Comparison of ENCODE assay signal across 10 cellular contexts in genomic region chr4:56981795-56982201, GRCh38. TPM values are rescaled to one million over a fixed set of nuclear protein-coding genes. Genes with fewer than 3 reads are reported as not detected.
A peak's percentile ranks its signal among the peaks of the same experiment; 100 is the strongest.
DNase-seq lines count a peak whose midpoint lies in the region; ATAC-seq and TF ChIP-seq lines count a peak whose summit lies in the region.
"Had no signal": no experiment of that assay in that cellular context is flagged by ENCODE, and none has a peak within 500 bp of the region (broad histone marks: within the 10 kb centered on the region; RNA-seq: fewer than 3 reads in every experiment).

No MANE protein-coding gene starts in this region.

- H3K4me3 Mint-ChIP-seq in HFFc6 (peak overlapping the region; percentile 33), T-cell (peak overlapping the region; percentile 65 to 100 (median 100)), endodermal cell (no peak overlapping the region), osteocyte (ENCODE audit: unreplicated experiment) (peak overlapping the region; percentile 28)
- H3K4me3 Mint-ChIP-seq: dendritic cell treated with granulocyte-macrophage colony-stimulating factor and Interleukin-4, amounts not matched to agents 40 ng/mL and 50 ng/mL, for 4 days had no signal

- H3K27me3 Mint-ChIP-seq in HFFc6 (ENCODE audit: insufficient read depth) (peaks cover 8% of the 10 kb centered on the region; the same call in 1 of the 2 replicates), T-cell (no peaks in the 10 kb centered on the region), endodermal cell (ENCODE audit: insufficient read depth) (no peaks in the 10 kb centered on the region), osteocyte (ENCODE audit: unreplicated experiment) (no peaks in the 10 kb centered on the region)
- H3K27me3 Mint-ChIP-seq: dendritic cell treated with granulocyte-macrophage colony-stimulating factor and Interleukin-4, amounts not matched to agents 40 ng/mL and 50 ng/mL, for 4 days had no signal

- ATAC-seq in T-cell (replicated peaks in 1 of 4), result no peak
- no peak for ATAC-seq in HG02981 (IDR thresholded peaks at IDR 0.05; ENCODE audit: unreplicated experiment)
- no peak for ATAC-seq in GM18517 (IDR thresholded peaks at IDR 0.05; ENCODE audit: unreplicated experiment)

- no peak overlapping the region for H3K27ac ChIP-seq in endodermal cell (ENCODE audit: low read depth, low read length)

- no peak for TF ChIP-seq CTCF in HFFc6 (IDR thresholded peaks at IDR 0.05)
- TF ChIP-seq CTCF in endodermal cell (conservative IDR thresholded peaks at IDR 0.05), result no peak
- no peak for TF ChIP-seq CTCF in osteocyte (IDR thresholded peaks at IDR 0.05)

- peaks cover 30% of the 10 kb centered on the region for H3K4me1 Mint-ChIP-seq in HFFc6 (ENCODE audit: low read depth)
- peaks cover 65 to 74% (median 72%) of the 10 kb centered on the region in 3 donors for H3K4me1 Mint-ChIP-seq in T-cell
- H3K4me1 Mint-ChIP-seq in endodermal cell, result peaks cover 2% of the 10 kb centered on the region
- peaks cover 38% of the 10 kb centered on the region for H3K4me1 Mint-ChIP-seq in osteocyte (ENCODE audit: unreplicated experiment)

- H3K9ac ChIP-seq in endodermal cell (ENCODE audit: extremely low read depth, low read length, poor library complexity, severe bottlenecking), result no peak overlapping the region

- H3K4me1 ChIP-seq in endodermal cell (ENCODE audit: control insufficient read depth, insufficient read depth, low read length), result no peaks in the 10 kb centered on the region

- H3K9me3 ChIP-seq in endodermal cell (ENCODE audit: control insufficient read depth, low read length), result no peaks in the 10 kb centered on the region

- POLR2A ChIA-PET in T-cell (lab: Charles Lee), result interaction anchor here (0.6 to 0.7 kb wide), 4 partner anchors 31 to 443 kb away, joined by 3 to 10 read pairs (median 4); partner anchors contain the start of gene REST (in 1 of the 2)

- H3K9me3 Mint-ChIP-seq in HFFc6 (no peaks in the 10 kb centered on the region), T-cell (no peaks in the 10 kb centered on the region), endodermal cell (no peaks in the 10 kb centered on the region), osteocyte (ENCODE audit: unreplicated experiment) (no peaks in the 10 kb centered on the region)
- H3K9me3 Mint-ChIP-seq: dendritic cell treated with granulocyte-macrophage colony-stimulating factor and Interleukin-4, amounts not matched to agents 40 ng/mL and 50 ng/mL, for 4 days had no signal

- 94 to 100% methylated on average over 3 to 4 of the region's 4 CpGs for WGBS in endodermal cell (ENCODE audit: insufficient coverage in 1 of 2, insufficient read length in 1 of 2), 2 experiments

- CTCF ChIA-PET in T-cell (lab: Charles Lee), result interaction anchor here in 1 of 2 donors (1.6 kb wide), 1 partner anchor 12 kb away, joined by 3 read pairs; no protein-coding TSS in a partner anchor

- peaks cover 26% of the 10 kb centered on the region for H3K36me3 Mint-ChIP-seq in HFFc6 (ENCODE audit: low read depth)
- H3K36me3 Mint-ChIP-seq in T-cell, result peaks cover 26% of the 10 kb centered on the region
- H3K36me3 Mint-ChIP-seq in endodermal cell (ENCODE audit: low read depth), result peaks cover 18% of the 10 kb centered on the region
- peaks cover 12% of the 10 kb centered on the region for H3K36me3 Mint-ChIP-seq in osteocyte (ENCODE audit: unreplicated experiment)

- H3K27ac Mint-ChIP-seq in HFFc6 (peak overlapping the region; percentile 9; the same call in 1 of the 2 replicates), T-cell (peak overlapping the region; percentile 33 to 56), endodermal cell (no peak overlapping the region), osteocyte (ENCODE audit: unreplicated experiment) (no peak overlapping the region)
- H3K27ac Mint-ChIP-seq: dendritic cell treated with granulocyte-macrophage colony-stimulating factor and Interleukin-4, amounts not matched to agents 40 ng/mL and 50 ng/mL, for 4 days had no signal

- H3K27me3 ChIP-seq in endodermal cell (ENCODE audit: control insufficient read depth, insufficient read depth, low read length, poor library complexity, severe bottlenecking), result no peaks in the 10 kb centered on the region

- DNase-seq in HFFc6, result no peak
- no peak for DNase-seq in T-cell
- no peak for DNase-seq in endodermal cell
- DNase-seq in osteocyte (ENCODE audit: extremely low spot score, unreplicated experiment), result no peak
- no peak for DNase-seq in COLO829 (ENCODE audit: low spot score)
- DNase-seq: NCI-H748 treated with DMSO at 0.1 percent for 48 hours; stimulated activated CD4-positive, alpha-beta T cell treated with anti-CD3 and anti-CD28 coated beads, Interleukin-2, amount 100 ng/mL, for 24 hours had no signal

- peak overlapping the region; percentile 89 for H3K4me3 ChIP-seq in endodermal cell (ENCODE audit: low read length)

- peaks cover 18% of the 10 kb centered on the region for H3K36me3 ChIP-seq in endodermal cell (ENCODE audit: control insufficient read depth, insufficient read depth, low read length)

RNA-seq across cellular contexts. Expression of gene POLR2B, which starts 3.1 kb away (rescaled TPM):
- 10 to 100 TPM; 83.5 to 90.9 (median 87.8) TPM for total RNA-seq in HFFc6 (2021; fragmentation: NEBNext Ultra II Directional; extraction: Animal tissue kit (Norgen Biotek cat#: 25700))
- total RNA-seq in T-cell (100 to 1,000 TPM in 3 of 5 donors, 10 to 100 TPM in 2; 79.4 to 112 (median 106) TPM), endodermal cell (100 to 1,000 TPM; 106 to 112 TPM), osteocyte (74.2 and 79.4 TPM in 2 replicates)
- polyA plus RNA-seq in endodermal cell (2013, experiment 1 of 2), result 97.0 TPM
- 88.5 TPM for polyA plus RNA-seq in endodermal cell (2013, experiment 2 of 2)

RNA-seq across cellular contexts. Expression of gene NOA1, which starts 4.4 kb away (rescaled TPM):
- total RNA-seq in HFFc6 (2021; fragmentation: NEBNext Ultra II Directional; extraction: Animal tissue kit (Norgen Biotek cat#: 25700)), result 10 to 100 TPM; 10.5 to 14.7 (median 13.8) TPM
- total RNA-seq in T-cell (10 to 100 TPM; 15.2 to 27.2 (median 22.1) TPM), endodermal cell (10 to 100 TPM; 17.8 to 20.7 TPM), osteocyte (20.7 and 21.6 TPM in 2 replicates)
- polyA plus RNA-seq in endodermal cell (2013, experiment 1 of 2), result 19.4 TPM
- 16.1 TPM for polyA plus RNA-seq in endodermal cell (2013, experiment 2 of 2)

Comparison
In these comparisons a context has a peak if more than half of its experiments do, and no peak if none do; other contexts are left out.
1. H3K27ac Mint-ChIP-seq: peak in HFFc6 (single experiment) and T-cell (2 of 2); none in endodermal cell (single experiment) and osteocyte (single experiment).